Comparison of ENCODE assay signal across 8 cellular contexts in genomic region chr4:39043058-39043696, GRCh38. TPM values are rescaled to one million over a fixed set of nuclear protein-coding genes. Genes with fewer than 3 reads are reported as not detected.
DNase-seq lines count a peak whose midpoint lies in the region; ATAC-seq, FAIRE-seq and TF ChIP-seq lines count a peak whose summit lies in the region.

No MANE protein-coding gene starts in this region.

- TF ChIP-seq CTCF in SK-N-SH (IDR thresholded peaks at IDR 0.05), result no peak
- TF ChIP-seq CTCF in lower leg skin (IDR thresholded peaks at IDR 0.05), result no peak

- H3K79me2 ChIP-seq in SK-N-SH (ENCODE audit: insufficient read depth), result peaks cover 26% of the 10 kb centered on the region

- CTCF ChIA-PET in SK-N-SH (lab: Yijun Ruan, JAX), result interaction anchor here (1.1 to 2.5 kb wide), 6 partner anchors 8 to 140 kb away, joined by 3 to 11 read pairs (median 4); no protein-coding TSS in a partner anchor

- FAIRE-seq in GM18507 (lab: Jason Lieb, UNC), result peak; percentile 60

- peaks cover 6 to 22% of the 10 kb centered on the region in 2 experiments; a peak in 2 of 4 replicates for H3K4me1 ChIP-seq in SK-N-SH (ENCODE audit: control insufficient read depth in 1 of 2, insufficient read depth in 2 of 2, low read depth in 1 of 2, low read length in 1 of 2)

- TF ChIP-seq POLR2A in lower leg skin (IDR thresholded peaks at IDR 0.05), result no peak

- DNase-seq in GM18507 (ENCODE audit: extremely low spot score, insufficient read length, low read depth) (no peak), SK-N-SH (no peak), epithelial cell of prostate (ENCODE audit: low read depth, low spot score) (no peak), sciatic nerve (ENCODE audit: low spot score) (no peak), DMS153 (lab: John Stamatoyannopoulos, UW) (no peak), lower leg skin (ENCODE audit: low spot score in 2 of 2) (no peak)

- H3K36me3 ChIP-seq in SK-N-SH (replicated peaks in 1 of 2; ENCODE audit: control insufficient read depth in 1 of 2, insufficient read depth in 2 of 2, low read length in 1 of 2), result no peaks in the 10 kb centered on the region

- no peak overlapping the region for H3K9ac ChIP-seq in SK-N-SH

- peak overlapping the region; percentile 25; the same call in 1 of the 2 replicates for H3K4me2 ChIP-seq in SK-N-SH

- H3K4me3 ChIP-seq in SK-N-SH (ENCODE audit: low read depth in 2 of 2, low read length in 1 of 2) (no peak overlapping the region), lower leg skin (ENCODE audit: low read depth, poor library complexity, severe bottlenecking) (no peak overlapping the region)

- no peaks in the 10 kb centered on the region for H3K9me2 ChIP-seq in SK-N-SH

- no peaks in the 10 kb centered on the region for H3K9me3 ChIP-seq in SK-N-SH

- H3K27me3 ChIP-seq in SK-N-SH (ENCODE audit: insufficient read depth), result no peaks in the 10 kb centered on the region

- no peak for TF ChIP-seq EP300 in SK-N-SH (IDR thresholded peaks at IDR 0.05; ENCODE audit: borderline replicate concordance in 1 of 2, low read depth in 1 of 2, low read length in 1 of 2)

- peaks cover 23% of the 10 kb centered on the region for H3F3A ChIP-seq in SK-N-SH (replicated peaks; ENCODE audit: insufficient read depth)

- 61% methylated on average over 10 of the region's 10 CpGs for WGBS in SK-N-SH (ENCODE audit: low lambda C conversion rate)
- 66 to 77% methylated on average over 10 of the region's 10 CpGs for WGBS in lower leg skin, 2 donors

- peak overlapping the region; percentile 85; the same call in 1 of the 2 replicates for H2AFZ ChIP-seq in SK-N-SH (ENCODE audit: low read depth)

- intact Hi-C loops in sciatic nerve (cut with DNase I), result no loop called here
- intact Hi-C loops in lower leg skin (cut with DNase I; ENCODE audit: low total_unique reads), result no loop called here

- TF ChIP-seq RAD21 in SK-N-SH (IDR thresholded peaks at IDR 0.05; ENCODE audit: low read length), result no peak

- H4K20me1 ChIP-seq in SK-N-SH (ENCODE audit: insufficient read depth), result peaks cover 3% of the 10 kb centered on the region; the same call in 1 of the 2 replicates

- POLR2A ChIA-PET in SK-N-SH (lab: Yijun Ruan, JAX), result no interaction called here

- H3K27ac ChIP-seq in SK-N-SH (ENCODE audit: low read depth in 2 of 2, low read length in 1 of 2), result peak overlapping the region; percentile 67 to 79
- peak overlapping the region; percentile 88 for H3K27ac ChIP-seq in epithelial cell of prostate

- peak; percentile 20 for ATAC-seq in sciatic nerve
- no peak for ATAC-seq in GM18498 (IDR thresholded peaks at IDR 0.05; ENCODE audit: unreplicated experiment)
- ATAC-seq in HG03097 (IDR thresholded peaks at IDR 0.05; ENCODE audit: low FRiP score, unreplicated experiment), result no peak

TF ChIP-seq in SK-N-SH, 30 proteins besides CTCF, POLR2A, EP300 and RAD21:
- TF ChIP-seq TAF1 (IDR thresholded peaks at IDR 0.05; ENCODE audit: borderline replicate concordance, low read depth, low read length) (no peak), GABPA (IDR thresholded peaks at IDR 0.05; ENCODE audit: low read depth) (no peak), MXI1 (IDR thresholded peaks at IDR 0.05; ENCODE audit: low read depth, low read length) (no peak), NRF1 (IDR thresholded peaks at IDR 0.05; ENCODE audit: low read depth, low read length) (no peak), JUND (IDR thresholded peaks at IDR 0.05) (no peak), CHD2 (IDR thresholded peaks at IDR 0.05; ENCODE audit: low read length, partially characterized antibody) (no peak), TCF12 (IDR thresholded peaks at IDR 0.05) (no peak), SMC3 (IDR thresholded peaks at IDR 0.05; ENCODE audit: low read depth, low read length) (no peak), FOXJ3 (CRISPR knock-in tag; IDR thresholded peaks at IDR 0.05) (no peak), YY1 (IDR thresholded peaks at IDR 0.05; ENCODE audit: low read depth) (no peak), REST (IDR thresholded peaks at IDR 0.05; ENCODE audit: low read depth, low read length) (no peak), RFX5 (IDR thresholded peaks at IDR 0.05; ENCODE audit: low read length) (no peak), IRF3 (IDR thresholded peaks at IDR 0.05; ENCODE audit: low read depth, low read length) (no peak), ZBTB33 (IDR thresholded peaks at IDR 0.05; ENCODE audit: borderline replicate concordance, low read depth) (no peak), SIN3A (IDR thresholded peaks at IDR 0.05; ENCODE audit: borderline replicate concordance, low read depth, low read length) (no peak)
TF ChIP-seq in SK-N-SH: peak in this region for 0.

RNA-seq across cellular contexts. Expression of gene TMEM156, which starts 11.0 kb away (rescaled TPM):
- polyA plus RNA-seq in SK-N-SH (2012; rRNA removed), result 0.13 and 0.15 TPM in 2 replicates
- polyA plus RNA-seq in SK-N-SH (2012; cell fraction: cytosol; rRNA removed), result 0.05 and 0.28 TPM in 2 replicates
- 0.14 TPM in 1 of 2 replicates, not detected in the other for polyA plus RNA-seq in SK-N-SH (2012; cell fraction: nucleus; rRNA removed)
- total RNA-seq in sciatic nerve (0.62 TPM), lower leg skin (under 1 TPM in 3 of 4 donors, not detected in 1; 0.12 to 0.52 (median 0.23) TPM)

RNA-seq across cellular contexts. Expression of gene KLHL5, which starts 18.9 kb away (rescaled TPM):
- polyA plus RNA-seq in SK-N-SH (2012; rRNA removed), result 33.1 and 37.0 TPM in 2 replicates
- polyA plus RNA-seq in SK-N-SH (2012; cell fraction: cytosol; rRNA removed), result 46.6 and 47.9 TPM in 2 replicates
- 11.8 and 21.8 TPM in 2 replicates for polyA plus RNA-seq in SK-N-SH (2012; cell fraction: nucleus; rRNA removed)
- total RNA-seq in sciatic nerve (48.2 TPM), lower leg skin (10 to 100 TPM in 2 of 4 donors, 1 to 10 TPM in 2; 4.8 to 14.5 (median 11.2) TPM)
